In the genomic region with DNA sequence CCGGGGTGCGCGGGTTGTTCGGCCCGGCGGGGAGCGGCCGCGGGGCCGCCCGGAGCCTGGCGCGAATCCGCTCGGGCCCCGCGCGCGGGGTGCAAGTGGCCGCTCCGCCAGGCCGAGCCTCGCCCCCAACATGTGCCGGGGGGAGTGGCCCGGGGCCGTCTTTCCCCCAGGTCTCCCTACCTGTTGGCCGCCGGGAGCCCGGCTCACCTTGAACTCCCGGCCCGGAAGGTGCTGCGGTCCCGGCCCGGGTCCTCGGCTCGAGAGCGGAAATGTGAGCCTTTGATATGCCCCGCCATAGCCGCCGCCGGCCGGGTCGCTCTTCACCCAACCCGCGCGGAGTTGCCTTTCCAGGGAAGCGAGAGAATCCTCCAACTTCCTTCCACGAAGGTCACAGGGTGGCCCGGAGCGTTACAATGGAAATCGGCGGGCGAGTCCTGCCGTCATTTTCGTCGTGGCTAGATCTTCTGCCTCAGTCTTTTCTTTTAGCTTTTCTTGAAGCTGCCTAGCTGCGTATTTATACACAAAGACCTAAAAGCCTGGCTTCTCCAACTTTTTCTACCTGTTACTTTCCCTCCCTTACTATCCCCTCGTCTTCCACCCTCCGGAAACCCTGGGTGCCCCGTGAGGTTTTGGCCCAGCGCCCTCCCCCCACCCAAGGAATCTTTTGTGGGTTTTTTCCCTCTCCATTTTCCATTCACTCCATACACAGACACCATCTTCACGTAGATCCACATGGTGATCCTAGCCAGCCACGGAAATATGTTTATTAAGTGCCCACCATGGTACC, we compare ENCODE assay signal across 8 cellular contexts. TPM values are rescaled to one million over a fixed set of nuclear protein-coding genes. Genes with fewer than 3 reads are reported as not detected.
DNase-seq lines count a peak whose midpoint lies in the region; ATAC-seq, FAIRE-seq and TF ChIP-seq lines count a peak whose summit lies in the region.

No MANE protein-coding gene starts in this region.

- no peak for TF ChIP-seq EP300 in K562 (IDR thresholded peaks at IDR 0.05; ENCODE audit: low read length)

- in situ Hi-C loops in K562 (cut with MboI) = no loop called here

- TF ChIP-seq CTCF in K562 (IDR thresholded peaks at IDR 0.05 in 2 of 3, conservative IDR thresholded peaks at IDR 0.05 in 1 of 3; ENCODE audit: insufficient read depth in 2 of 3, low read depth in 1 of 3, low read length in 3 of 3) = no peak
- no peak for TF ChIP-seq CTCF in kidney (IDR thresholded peaks at IDR 0.05; ENCODE audit: borderline replicate concordance, extremely low read depth, insufficient read depth)

- H3K27ac ChIP-seq in K562 (ENCODE audit: extremely low read depth, low read depth, low read length) (peak overlapping the region; percentile 74), kidney (ENCODE audit: low read depth in 2 of 2, low read length in 2 of 2) (no peak overlapping the region)

- H3K9me3 ChIP-seq in K562 (replicated peaks; ENCODE audit: control insufficient read depth, insufficient read depth, low read depth, low read length) (no peaks in the 10 kb centered on the region), kidney (ENCODE audit: control insufficient read depth in 1 of 2, low read length in 2 of 2) (no peaks in the 10 kb centered on the region)

- H2AFZ ChIP-seq in K562 (ENCODE audit: low read depth, low read length) = peak overlapping the region; percentile 93

- no peaks in the 10 kb centered on the region for H4K20me1 ChIP-seq in K562 (replicated peaks; ENCODE audit: control insufficient read depth, insufficient read depth, low read length)

- ATAC-seq in SK-N-SH treated with all-trans-retinoic acid at 6 μM for 48 hours (peak; percentile 41), K562 (peak; percentile 45), GM21619 (IDR thresholded peaks at IDR 0.05; ENCODE audit: unreplicated experiment) (no peak)

- H3K4me2 ChIP-seq in K562 (ENCODE audit: insufficient read depth, low read length) = peak overlapping the region; percentile 83

- H3K4me1 ChIP-seq in K562 (replicated peaks in 1 of 2; ENCODE audit: control insufficient read depth in 2 of 2, insufficient read depth in 2 of 2, low read length in 2 of 2) = peaks cover 31 to 42% of the 10 kb centered on the region in 2 experiments
- peaks cover 5 to 7% of the 10 kb centered on the region in 2 donors for H3K4me1 ChIP-seq in kidney (ENCODE audit: control insufficient read depth in 1 of 2, insufficient read depth in 1 of 2, low read depth in 1 of 2, low read length in 2 of 2)

- WGBS in K562 (ENCODE audit: insufficient coverage, low coverage, missing lambda C conversion rate) = 2% methylated on average over 59 of the region's 63 CpGs

- CTCF ChIA-PET in K562 (lab: Yijun Ruan, JAX; ENCODE audit: low intra/inter-chr PET ratio) = no interaction called here

- peak overlapping the region; percentile 82 to 97 for H3K9ac ChIP-seq in K562 (ENCODE audit: insufficient read depth in 1 of 2, low read depth in 2 of 2, low read length in 2 of 2)
- H3K9ac ChIP-seq in kidney (ENCODE audit: low read length in 2 of 2) = peak overlapping the region; percentile 61 to 75

- H3K36me3 ChIP-seq in K562 (ENCODE audit: control insufficient read depth, insufficient read depth, low read length) (peaks cover 7% of the 10 kb centered on the region; the same call in 1 of the 3 replicates), kidney (ENCODE audit: control insufficient read depth in 1 of 2, insufficient read depth in 2 of 2, low read length in 2 of 2) (no peaks in the 10 kb centered on the region)

- intact Hi-C loops in K562 (cut with micrococcal nuclease) (loop anchor here (5.0 kb wide), 1 partner anchor 83 kb away; no protein-coding TSS in a partner anchor), kidney (cut with DNase I) (no loop called here)

- BruUV-seq in K562 (replicated peaks; lab: Mats Ljungman, UMichigan) = no TSS peak

- H3K4me3 ChIP-seq in K562 (peak overlapping the region; percentile 65), kidney (ENCODE audit: low read length in 2 of 2) (peak overlapping the region; percentile 64 to 67)

- TF ChIP-seq RAD21 in K562 (CRISPR knock-in tag; conservative IDR thresholded peaks at IDR 0.05 in 1 of 2, IDR thresholded peaks at IDR 0.05 in 1 of 2) = no peak

- H3K79me2 ChIP-seq in K562 (ENCODE audit: control insufficient read depth, insufficient read depth, low read length) = peaks cover 52% of the 10 kb centered on the region

- no peak for TF ChIP-seq POLR2A in K562 (conservative IDR thresholded peaks at IDR 0.05)

- no peaks in the 10 kb centered on the region for H3K9me1 ChIP-seq in K562 (ENCODE audit: control insufficient read depth, insufficient read depth, low read length)

- H3K27me3 ChIP-seq in K562 (ENCODE audit: control insufficient read depth in 2 of 2, insufficient read depth in 2 of 2, low read length in 2 of 2) = no peaks in the 10 kb centered on the region

- POLR2A ChIA-PET in K562 (lab: Yijun Ruan, JAX) = interaction anchor here (0.7 to 2.8 kb wide), 6 partner anchors 9 to 86 kb away, joined by 3 to 15 read pairs (median 5); no protein-coding TSS in a partner anchor

- DNase-seq in NCI-H1417 (lab: John Stamatoyannopoulos, UW) = peak; percentile 24 to 64 (median 39)
- DNase-seq in NCI-H1417 treated with DMSO at 0.1 percent for 48 hours (lab: John Stamatoyannopoulos, UW) = no peak
- DNase-seq in K562 (ENCODE audit: extremely low read depth in 1 of 4, low spot score in 3 of 4) = peak; percentile 58 to 77 (median 72)
- peak; percentile 84 for DNase-seq in kidney
- DNase-seq in stimulated activated CD4-positive, alpha-beta T cell treated with anti-CD3 and anti-CD28 coated beads, Interleukin-4, amount 100 ng/mL, for 1 hour = peak; percentile 51
- no peak for DNase-seq in AML-193 (lab: John Stamatoyannopoulos, UW)

- FAIRE-seq in K562 (lab: Jason Lieb, UNC) (no peak), kidney (lab: Jason Lieb, UNC) (no peak)

TF ChIP-seq in SK-N-SH treated with all-trans-retinoic acid at 6 μM for 48 hours, 23 proteins besides CTCF, POLR2A, EP300 and RAD21 (continues in another document):
- TF ChIP-seq, protein P1, sequence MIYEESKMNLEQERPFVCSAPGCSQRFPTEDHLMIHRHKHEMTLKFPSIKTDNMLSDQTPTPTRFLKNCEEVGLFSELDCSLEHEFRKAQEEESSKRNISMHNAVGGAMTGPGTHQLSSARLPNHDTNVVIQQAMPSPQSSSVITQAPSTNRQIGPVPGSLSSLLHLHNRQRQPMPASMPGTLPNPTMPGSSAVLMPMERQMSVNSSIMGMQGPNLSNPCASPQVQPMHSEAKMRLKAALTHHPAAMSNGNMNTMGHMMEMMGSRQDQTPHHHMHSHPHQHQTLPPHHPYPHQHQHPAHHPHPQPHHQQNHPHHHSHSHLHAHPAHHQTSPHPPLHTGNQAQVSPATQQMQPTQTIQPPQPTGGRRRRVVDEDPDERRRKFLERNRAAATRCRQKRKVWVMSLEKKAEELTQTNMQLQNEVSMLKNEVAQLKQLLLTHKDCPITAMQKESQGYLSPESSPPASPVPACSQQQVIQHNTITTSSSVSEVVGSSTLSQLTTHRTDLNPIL (CRISPR knock-in tag; IDR thresholded peaks at IDR 0.05; ENCODE audit: low read depth) = no peak

TF ChIP-seq in K562, 482 proteins besides CTCF, POLR2A, EP300 and RAD21 (continues in another document):
- TF ChIP-seq THRAP3 (IDR thresholded peaks at IDR 0.05; ENCODE audit: borderline replicate concordance) (no peak), ZNF165 (CRISPR knock-in tag; IDR thresholded peaks at IDR 0.05; ENCODE audit: borderline replicate concordance) (no peak), NCOA2 (IDR thresholded peaks at IDR 0.05; ENCODE audit: partially characterized antibody in 2 of 2) (no peak), MYNN (IDR thresholded peaks at IDR 0.05) (no peak), MYNN (CRISPR knock-in tag; IDR thresholded peaks at IDR 0.05) (no peak), ILF3 (IDR thresholded peaks at IDR 0.05; ENCODE audit: borderline replicate concordance) (no peak), C11orf30 (IDR thresholded peaks at IDR 0.05; ENCODE audit: low read depth) (no peak), CHD1 (IDR thresholded peaks at IDR 0.05; ENCODE audit: low read length) (peak; percentile 83), ZNF507 (tag; conservative IDR thresholded peaks at IDR 0.05) (no peak), OTX1 (CRISPR knock-in tag; IDR thresholded peaks at IDR 0.05) (no peak)
- TF ChIP-seq, protein P2, sequence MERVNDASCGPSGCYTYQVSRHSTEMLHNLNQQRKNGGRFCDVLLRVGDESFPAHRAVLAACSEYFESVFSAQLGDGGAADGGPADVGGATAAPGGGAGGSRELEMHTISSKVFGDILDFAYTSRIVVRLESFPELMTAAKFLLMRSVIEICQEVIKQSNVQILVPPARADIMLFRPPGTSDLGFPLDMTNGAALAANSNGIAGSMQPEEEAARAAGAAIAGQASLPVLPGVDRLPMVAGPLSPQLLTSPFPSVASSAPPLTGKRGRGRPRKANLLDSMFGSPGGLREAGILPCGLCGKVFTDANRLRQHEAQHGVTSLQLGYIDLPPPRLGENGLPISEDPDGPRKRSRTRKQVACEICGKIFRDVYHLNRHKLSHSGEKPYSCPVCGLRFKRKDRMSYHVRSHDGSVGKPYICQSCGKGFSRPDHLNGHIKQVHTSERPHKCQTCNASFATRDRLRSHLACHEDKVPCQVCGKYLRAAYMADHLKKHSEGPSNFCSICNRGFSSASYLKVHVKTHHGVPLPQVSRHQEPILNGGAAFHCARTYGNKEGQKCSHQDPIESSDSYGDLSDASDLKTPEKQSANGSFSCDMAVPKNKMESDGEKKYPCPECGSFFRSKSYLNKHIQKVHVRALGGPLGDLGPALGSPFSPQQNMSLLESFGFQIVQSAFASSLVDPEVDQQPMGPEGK (CRISPR knock-in tag; IDR thresholded peaks at IDR 0.05; ENCODE audit: borderline replicate concordance) = no peak

RNA-seq across cellular contexts. Expression of a gene that starts 0.9 kb away (rescaled TPM):
- 38.9 and 44.3 TPM in 2 replicates for total RNA-seq in K562 (2011; cell fraction: chromatin; rRNA removed; ENCODE audit: low replicate concordance)
- total RNA-seq in K562 (2011; cell fraction: nucleolus; rRNA removed) = 39.0 and 41.6 TPM in 2 replicates
- total RNA-seq in K562 (2011; cell fraction: nucleoplasm; rRNA removed) = 49.9 and 52.4 TPM in 2 replicates
- 22.4 and 26.2 TPM in 2 replicates for total RNA-seq in K562 (2014; rRNA removed)
- 22.5 and 24.9 TPM in 2 replicates for total RNA-seq in K562 (2014; rRNA removed; fragmentation: Illumina TruSeq; extraction: Trizol)
- total RNA-seq in K562 (2015; rRNA removed; fragmentation: Illumina TruSeq; extraction: Trizol) = 26.2 and 27.1 TPM in 2 replicates
- 29.7 and 33.1 TPM in 2 replicates for total RNA-seq in K562 (2021)
- polyA plus RNA-seq in K562 (2011; rRNA removed) = 25.7 and 25.8 TPM in 2 replicates
- 14.4 and 19.7 TPM in 2 replicates for polyA plus RNA-seq in K562 (2011; cell fraction: cytosol; rRNA removed)
- 16.7 and 18.7 TPM in 2 replicates for polyA plus RNA-seq in K562 (2011; cell fraction: nucleus; rRNA removed)
- 26.2 and 27.1 TPM in 2 replicates for polyA plus RNA-seq in K562 (2012)
- polyA plus RNA-seq in K562 (2014; fragmentation: Illumina TruSeq; extraction: Trizol) = 21.0 and 21.3 TPM in 2 replicates
- 10 to 100 TPM; 17.3 to 26.5 TPM for polyA plus RNA-seq in K562 (2014; fragmentation: Nextera tagmentation; extraction: Ambion mirVana)
- polyA plus RNA-seq in K562 (2014; rRNA removed) = 19.4 and 28.1 TPM in 2 replicates
- polyA minus RNA-seq in K562 (2011; rRNA and poly(A)+ RNA removed) = 36.8 and 45.4 TPM in 2 replicates
- polyA minus RNA-seq in K562 (2011; cell fraction: cytosol; rRNA and poly(A)+ RNA removed) = 24.8 and 26.2 TPM in 2 replicates
- polyA minus RNA-seq in K562 (2011; cell fraction: nucleus; rRNA and poly(A)+ RNA removed) = 20.2 and 29.7 TPM in 2 replicates
- 44.8 TPM for total RNA-seq in kidney
- 16.4 TPM for polyA plus RNA-seq in kidney (ENCODE audit: insufficient read depth, low read depth, low replicate concordance)

Comparison
In these comparisons a context has a peak if more than half of its experiments do, and no peak if none do; other contexts are left out.
1. DNase-seq: peak in NCI-H1417 (3 of 3), K562 (4 of 4), kidney (single experiment) and stimulated activated CD4-positive, alpha-beta T cell treated with anti-CD3 and anti-CD28 coated beads, Interleukin-4, amount 100 ng/mL, for 1 hour (single experiment); none in NCI-H1417 treated with DMSO at 0.1 percent for 48 hours (single experiment) and AML-193 (0 of 2).